Comparison of ENCODE assay signal across 17 cellular contexts in genomic region chr14:55120466-55121144, GRCh38. TPM values are rescaled to one million over a fixed set of nuclear protein-coding genes. Genes with fewer than 3 reads are reported as not detected.
DNase-seq lines count a peak whose midpoint lies in the region; ATAC-seq, FAIRE-seq and TF ChIP-seq lines count a peak whose summit lies in the region.
"Had no signal": no experiment of that assay in that cellular context is flagged by ENCODE, and none has a peak within 500 bp of the region (broad histone marks: within the 10 kb centered on the region; RNA-seq: fewer than 3 reads in every experiment).

No MANE protein-coding gene starts in this region.

- no peak overlapping the region for H3K27ac Mint-ChIP-seq in activated T-helper 17 cell treated with anti-CD3 and anti-CD28 coated beads, Interleukin-2, amount 50 U/mL, for 72 hours
- H3K27ac Mint-ChIP-seq: activated T-helper 2 cell treated with anti-CD3 and anti-CD28 coated beads, Interferon-gamma antibody, Interleukin-2, Interleukin-4, amounts not matched to agents 10 μg/mL and 5 μg/mL and 100 μg/mL, durations not matched to agents 14 hours and 24 hours and 36 hours; memory B cell had no signal

- no peak overlapping the region for H3K4me3 Mint-ChIP-seq in activated T-helper 17 cell treated with anti-CD3 and anti-CD28 coated beads, Interleukin-2, amount 50 U/mL, for 72 hours
- H3K4me3 Mint-ChIP-seq: memory B cell had no signal

- TF ChIP-seq EP300 in transverse colon (IDR thresholded peaks at IDR 0.05; ENCODE audit: low read depth) = no peak

- dilution Hi-C loops in keratinocyte (cut with MboI; ENCODE audit: extremely low pct_ligation_motif_present, low sequenced_read_pairs) = no loop called here

- H3K9me3 Mint-ChIP-seq in activated T-helper 17 cell treated with anti-CD3 and anti-CD28 coated beads, Interleukin-2, amount 50 U/mL, for 72 hours = no peaks in the 10 kb centered on the region
- H3K9me3 Mint-ChIP-seq: activated T-helper 2 cell treated with anti-CD3 and anti-CD28 coated beads, Interferon-gamma antibody, Interleukin-2, Interleukin-4, amounts not matched to agents 10 μg/mL and 5 μg/mL and 100 μg/mL, durations not matched to agents 14 hours and 24 hours and 36 hours; memory B cell had no signal

- no peak overlapping the region for H3K9ac ChIP-seq in keratinocyte (ENCODE audit: control insufficient read depth, extremely low read depth, insufficient read depth, low read length)
- H3K9ac ChIP-seq: BLaER1 treated with 17β-estradiol and CSF1 and Interleukin-3, amounts not matched to agents 10 nM and 100 nM had no signal

- H3K36me3 ChIP-seq in keratinocyte (ENCODE audit: control insufficient read depth in 2 of 2, extremely low read depth in 1 of 2, insufficient read depth in 2 of 2, low read length in 2 of 2) (no peaks in the 10 kb centered on the region), transverse colon (no peaks in the 10 kb centered on the region), spleen (no peaks in the 10 kb centered on the region)
- H3K36me3 ChIP-seq: BLaER1 treated with 17β-estradiol and CSF1 and Interleukin-3, amounts not matched to agents 10 nM and 100 nM; ovary had no signal

- no peaks in the 10 kb centered on the region for H3K27me3 ChIP-seq in keratinocyte (ENCODE audit: control insufficient read depth, extremely low read depth, insufficient read depth, low read length)
- H3K27me3 ChIP-seq in transverse colon = no peaks in the 10 kb centered on the region
- no peaks in the 10 kb centered on the region for H3K27me3 ChIP-seq in spleen (replicated peaks in 1 of 7)
- H3K27me3 ChIP-seq: BLaER1 treated with 17β-estradiol and CSF1 and Interleukin-3, amounts not matched to agents 10 nM and 100 nM; ovary had no signal

- H3K4me1 ChIP-seq in keratinocyte (ENCODE audit: control insufficient read depth, extremely low read depth, insufficient read depth, low read length) = peaks cover 33% of the 10 kb centered on the region
- peaks cover 12 to 93% (median 59%) of the 10 kb centered on the region in 4 donors for H3K4me1 ChIP-seq in transverse colon
- H3K4me1 ChIP-seq in spleen = peaks cover 11 to 95% (median 48%) of the 10 kb centered on the region in 6 donors

- no peaks in the 10 kb centered on the region for H3K27me3 Mint-ChIP-seq in activated T-helper 17 cell treated with anti-CD3 and anti-CD28 coated beads, Interleukin-2, amount 50 U/mL, for 72 hours
- H3K27me3 Mint-ChIP-seq: memory B cell had no signal

- in situ Hi-C loops in transverse colon (cut with MboI; ENCODE audit: low pct_ligation_motif_present in 1 of 4, low pct_unique_long_range_greater_than_20kb in 1 of 4, low sequenced_read_pairs in 3 of 4) = no loop called here

- intact Hi-C loops in transverse colon (cut with DNase I; ENCODE audit: low total_unique reads) = no loop called here
- intact Hi-C loops in spleen (cut with DNase I; ENCODE audit: low total_unique reads) = no loop called here

- WGBS in transverse colon (ENCODE audit: low coverage in 1 of 2), 2 donors = 31 to 59% methylated on average over 3 to 7 of the region's 7 CpGs
- 42 to 81% (median 55%) methylated on average over 7 of the region's 7 CpGs for WGBS in spleen, 5 donors

- H2AFZ ChIP-seq in keratinocyte (ENCODE audit: control insufficient read depth, low read length) = peak overlapping the region; percentile 50

- H3K27ac ChIP-seq in keratinocyte (ENCODE audit: control insufficient read depth, insufficient read depth, low read length) = no peak overlapping the region
- peak overlapping the region; percentile 93 to 99 (median 98) for H3K27ac ChIP-seq in transverse colon
- H3K27ac ChIP-seq in spleen = peak overlapping the region in 4 of 8 donors; percentile 33 to 81 (median 56)

- H3K9me1 ChIP-seq in keratinocyte (ENCODE audit: control insufficient read depth, extremely low read depth, insufficient read depth, low read length) = no peaks in the 10 kb centered on the region

- peak; percentile 53 for ATAC-seq in activated T-helper 17 cell treated with anti-CD3 and anti-CD28 coated beads, Interleukin-2, amount 50 U/mL, for 72 hours (replicated peaks)
- no peak for ATAC-seq in HG03196 (IDR thresholded peaks at IDR 0.05; ENCODE audit: unreplicated experiment)

- TF ChIP-seq CTCF in keratinocyte (optimal IDR thresholded peaks at IDR 0.05 in 1 of 3, IDR thresholded peaks at IDR 0.05 in 1 of 3, conservative IDR thresholded peaks at IDR 0.05 in 1 of 3; ENCODE audit: extremely low read depth in 1 of 3, insufficient read depth in 2 of 3, low read length in 3 of 3) (no peak), transverse colon (IDR thresholded peaks at IDR 0.05) (no peak), spleen (IDR thresholded peaks at IDR 0.05 in 8 of 11, conservative IDR thresholded peaks at IDR 0.05 in 3 of 11) (no peak)

- H3K4me1 Mint-ChIP-seq in activated T-helper 17 cell treated with anti-CD3 and anti-CD28 coated beads, Interleukin-2, amount 50 U/mL, for 72 hours = peaks cover 19% of the 10 kb centered on the region

- no peaks in the 10 kb centered on the region for H3K9me3 ChIP-seq in keratinocyte (ENCODE audit: control insufficient read depth, low read depth, low read length)
- no peaks in the 10 kb centered on the region for H3K9me3 ChIP-seq in transverse colon
- H3K9me3 ChIP-seq in spleen = no peaks in the 10 kb centered on the region
- H3K9me3 ChIP-seq: BLaER1 treated with 17β-estradiol and CSF1 and Interleukin-3, amounts not matched to agents 10 nM and 100 nM; ovary had no signal

- no peaks in the 10 kb centered on the region for H3K79me2 ChIP-seq in keratinocyte (ENCODE audit: control insufficient read depth, insufficient read depth, low read length)

- peak; percentile 34 for FAIRE-seq in keratinocyte (lab: Jason Lieb, UNC)
- FAIRE-seq: colon had no signal

- no peak overlapping the region for H3K4me2 ChIP-seq in keratinocyte (ENCODE audit: control insufficient read depth, extremely low read depth, insufficient read depth, low read depth, low read length)

- no peaks in the 10 kb centered on the region for H3K36me3 Mint-ChIP-seq in activated T-helper 17 cell treated with anti-CD3 and anti-CD28 coated beads, Interleukin-2, amount 50 U/mL, for 72 hours (ENCODE audit: low read depth)
- H3K36me3 Mint-ChIP-seq: memory B cell had no signal

- TF ChIP-seq POLR2A in transverse colon (IDR thresholded peaks at IDR 0.05) = no peak
- no peak for TF ChIP-seq POLR2A in spleen (IDR thresholded peaks at IDR 0.05)

- DNase-seq in MV-4-11 (lab: John Stamatoyannopoulos, UW) (peak; percentile 84), keratinocyte (ENCODE audit: low read depth, low spot score) (no peak), transverse colon (peak; percentile 48), spleen (no peak), NCI-H1105 (lab: John Stamatoyannopoulos, UW) (no peak)
- DNase-seq: amygdala, NCI-H1694, NCI-H526 treated with DMSO at 0.1 percent for 48 hours, ovary, substantia nigra, T1000 had no signal

- H3K4me3 ChIP-seq in keratinocyte (ENCODE audit: control insufficient read depth in 2 of 3, extremely low read depth in 1 of 3, insufficient read depth in 2 of 3, low read depth in 1 of 3, low read length in 3 of 3) (no peak overlapping the region), transverse colon (no peak overlapping the region), spleen (no peak overlapping the region)
- H3K4me3 ChIP-seq: BLaER1 treated with 17β-estradiol and CSF1 and Interleukin-3, amounts not matched to agents 10 nM and 100 nM; ovary had no signal

- H4K20me1 ChIP-seq in keratinocyte (ENCODE audit: control insufficient read depth, extremely low read depth, insufficient read depth, low read length) = no peaks in the 10 kb centered on the region
- H4K20me1 ChIP-seq: BLaER1 treated with 17β-estradiol and CSF1 and Interleukin-3, amounts not matched to agents 10 nM and 100 nM had no signal

RNA-seq across cellular contexts. Expression of gene LGALS3, which starts 8.4 kb away (rescaled TPM):
- total RNA-seq in activated T-helper 17 cell treated with anti-CD3 and anti-CD28 coated beads, Interleukin-2, amount 50 U/mL, for 72 hours = 100 to 1,000 TPM in 1 of 2 donors, 10 to 100 TPM in 1; 63.4 to 258 TPM
- 134 to 202 TPM (median 193 TPM) in 3 replicates for polyA plus RNA-seq in keratinocyte
- polyA plus RNA-seq in keratinocyte (2011; ENCODE audit: low read depth) = 67.5 TPM
- 201 and 210 TPM in 2 replicates for polyA plus RNA-seq in keratinocyte (2011; cell fraction: cytosol; rRNA removed)
- 92.3 and 104 TPM in 2 replicates for polyA plus RNA-seq in keratinocyte (2011; cell fraction: nucleus; rRNA removed)
- 168 and 322 TPM in 2 replicates for polyA plus RNA-seq in keratinocyte (2012; ENCODE audit: low replicate concordance)
- 64.6 to 96.7 TPM (median 72.3 TPM) in 3 replicates for polyA minus RNA-seq in keratinocyte
- 138 TPM for polyA minus RNA-seq in keratinocyte (2011; cell fraction: cytosol; rRNA and poly(A)+ RNA removed)
- 52.1 and 53.9 TPM in 2 replicates for polyA minus RNA-seq in keratinocyte (2011; cell fraction: nucleus; rRNA and poly(A)+ RNA removed)
- total RNA-seq in transverse colon = 1,000 to 10,000 TPM in 3 of 4 donors, 100 to 1,000 TPM in 1; 388 to 2,805 (median 1,702) TPM
- 10 to 100 TPM; 37.4 to 71.1 (median 48.8) TPM for total RNA-seq in spleen
- polyA plus RNA-seq in spleen = 100 to 1,000 TPM in 1 of 3 donors, 10 to 100 TPM in 2; 61.1 to 201 (median 69.1) TPM

Comparison
In these comparisons a context has a peak if more than half of its experiments do, and no peak if none do; other contexts are left out.
1. DNase-seq: peak in MV-4-11 (single experiment) and transverse colon (single experiment); none in keratinocyte (single experiment), spleen (single experiment) and NCI-H1105 (single experiment).